Comparison of ENCODE assay signal across 8 cellular contexts in genomic region chr22:31753005-31753633, GRCh38. TPM values are rescaled to one million over a fixed set of nuclear protein-coding genes. Genes with fewer than 3 reads are reported as not detected.
DNase-seq lines count a peak whose midpoint lies in the region; ATAC-seq and TF ChIP-seq lines count a peak whose summit lies in the region.

No MANE protein-coding gene starts in this region.

- ATAC-seq in activated CD4-positive, CD25-positive, alpha-beta regulatory T cell treated with anti-CD3 and anti-CD28 coated beads, Interleukin-2, amount 50 U/mL, for 24 hours: no peak
- peak; percentile 6 for ATAC-seq in HG03064 (IDR thresholded peaks at IDR 0.05; ENCODE audit: low read depth, unreplicated experiment)
- ATAC-seq in body of pancreas: no peak

- H3K9ac ChIP-seq in OCI-LY3 (ENCODE audit: low read length): peak overlapping the region; percentile 88

- WGBS in body of pancreas, 2 donors: 18 to 19% methylated on average over 16 to 20 of the region's 20 CpGs

- H3K27ac ChIP-seq in OCI-LY3 (ENCODE audit: low read length): peak overlapping the region; percentile 77
- H3K27ac ChIP-seq in body of pancreas: peak overlapping the region; percentile 86 to 95 (median 91)

- H3K4me1 ChIP-seq in OCI-LY3 (ENCODE audit: low read length) (peaks cover 34% of the 10 kb centered on the region), body of pancreas (peaks cover 53% of the 10 kb centered on the region)

- H4K20me1 ChIP-seq in OCI-LY3 (ENCODE audit: insufficient read depth, low read length): no peaks in the 10 kb centered on the region

- H3K79me2 ChIP-seq in OCI-LY3 (ENCODE audit: low read length): peaks cover 33% of the 10 kb centered on the region

- peak overlapping the region; percentile 92 for H3K4me3 ChIP-seq in OCI-LY3 (ENCODE audit: low read length)
- H3K4me3 ChIP-seq in body of pancreas: no peak overlapping the region

- intact Hi-C loops in body of pancreas (cut with DNase I): no loop called here

- no peak for TF ChIP-seq POLR2A in body of pancreas (IDR thresholded peaks at IDR 0.05)

- 0 out of 2 replicates have a peak overlapping the region, but pooled peaks have one; percentile 12 for H2AFZ ChIP-seq in OCI-LY3 (ENCODE audit: low read depth, low read length)

- H3K36me3 ChIP-seq in OCI-LY3 (replicated peaks; ENCODE audit: low read depth, low read length) (peaks cover 4% of the 10 kb centered on the region), body of pancreas (replicated peaks in 1 of 2; ENCODE audit: insufficient read depth in 1 of 2, low read depth in 2 of 2) (no peaks in the 10 kb centered on the region)

- no peaks in the 10 kb centered on the region for H3K9me3 ChIP-seq in OCI-LY3 (ENCODE audit: insufficient read depth, low read length)
- no peaks in the 10 kb centered on the region for H3K9me3 ChIP-seq in body of pancreas

- H3K27me3 ChIP-seq in OCI-LY3 (ENCODE audit: low read depth, low read length) (no peaks in the 10 kb centered on the region), body of pancreas (no peaks in the 10 kb centered on the region)

- DNase-seq in activated CD4-positive, CD25-positive, alpha-beta regulatory T cell treated with anti-CD3 and anti-CD28 coated beads, Interleukin-2, amount 50 U/mL, for 72 hours: peak; percentile 36
- peak; percentile 23 to 42 (median 26) for DNase-seq in body of pancreas
- DNase-seq in islet precursor cell: peak; percentile 97
- DNase-seq in stimulated activated CD8-positive, alpha-beta memory T cell treated with anti-CD3 and anti-CD28 coated beads, Interleukin-4, amount 100 ng/mL, for 48 hours: peak; percentile 32
- no peak for DNase-seq in middle frontal gyrus (ENCODE audit: extremely low spot score, low spot score)

- peak overlapping the region; percentile 93 for H3K4me2 ChIP-seq in OCI-LY3 (ENCODE audit: low read length)

- TF ChIP-seq CTCF in OCI-LY3 (IDR thresholded peaks at IDR 0.05; ENCODE audit: low read depth, low read length) (no peak), body of pancreas (IDR thresholded peaks at IDR 0.05) (no peak)

RNA-seq across cellular contexts. Expression of gene DEPDC5, which starts 0.7 kb away (rescaled TPM):
- total RNA-seq in body of pancreas: 10 to 100 TPM; 21.4 to 40.0 TPM

RNA-seq across cellular contexts. Expression of gene PRR14L, which starts 3.2 kb away (rescaled TPM):
- total RNA-seq in body of pancreas: 10 to 100 TPM; 11.9 to 28.7 TPM
